In genomic region chr10:8042032-8042863, GRCh38 we compare ENCODE assay signal across 16 cellular contexts. TPM values are rescaled to one million over a fixed set of nuclear protein-coding genes. Genes with fewer than 3 reads are reported as not detected.
A peak's percentile ranks its signal among the peaks of the same experiment; 100 is the strongest.
DNase-seq lines count a peak whose midpoint lies in the region; ATAC-seq and TF ChIP-seq lines count a peak whose summit lies in the region.
"Had no signal": no experiment of that assay in that cellular context is flagged by ENCODE, and none has a peak within 500 bp of the region (broad histone marks: within the 10 kb centered on the region; RNA-seq: fewer than 3 reads in every experiment).

No MANE protein-coding gene starts in this region.

- H4K91ac ChIP-seq in neuronal stem cell (ENCODE audit: low read depth, low read length, poor library complexity): no peak overlapping the region

- no peaks in the 10 kb centered on the region for H3K79me1 ChIP-seq in neuronal stem cell (ENCODE audit: low read depth, low read length)

- no peak overlapping the region for H2AK5ac ChIP-seq in neuronal stem cell (ENCODE audit: low read depth, low read length)

- no peaks in the 10 kb centered on the region for H3K9me3 Mint-ChIP-seq in activated CD4-positive, alpha-beta T cell treated with anti-CD3 and anti-CD28 coated beads for 36 hours (ENCODE audit: low read depth)
- H3K9me3 Mint-ChIP-seq in GM23338 (peaks cover 3% of the 10 kb centered on the region; the same call in 1 of the 3 replicates), endodermal cell (no peaks in the 10 kb centered on the region)

- no peaks in the 10 kb centered on the region for H3K9me2 ChIP-seq in GM23338 (ENCODE audit: insufficient read depth)

- POLR2A ChIA-PET in activated CD4-positive, alpha-beta T cell treated with anti-CD3 and anti-CD28 coated beads for 36 hours (lab: Charles Lee): no interaction called here

- peaks cover 65% of the 10 kb centered on the region for H3K4me1 Mint-ChIP-seq in activated CD4-positive, alpha-beta T cell treated with anti-CD3 and anti-CD28 coated beads for 36 hours
- H3K4me1 Mint-ChIP-seq in GM23338 (peaks cover 76% of the 10 kb centered on the region), endodermal cell (peaks cover 65% of the 10 kb centered on the region)

- H3K79me2 ChIP-seq in GM23338 (replicated peaks; ENCODE audit: insufficient read depth): no peaks in the 10 kb centered on the region

- H3K23ac ChIP-seq in neuronal stem cell (ENCODE audit: low read depth, low read length, poor library complexity): no peak overlapping the region

- intact Hi-C loops in activated CD4-positive, alpha-beta T cell treated with anti-CD3 and anti-CD28 coated beads for 36 hours (cut with DNase I, micrococcal nuclease): no loop called here

- no peak overlapping the region for H2BK15ac ChIP-seq in neuronal stem cell (ENCODE audit: low read length)

- H3K36me3 ChIP-seq in GM23338 (ENCODE audit: insufficient read depth) (no peaks in the 10 kb centered on the region), endodermal cell (ENCODE audit: control insufficient read depth, insufficient read depth, low read length) (no peaks in the 10 kb centered on the region), neuronal stem cell (replicated peaks in 1 of 2; ENCODE audit: control insufficient read depth in 2 of 2, insufficient read depth in 2 of 2, low read length in 2 of 2) (no peaks in the 10 kb centered on the region)
- H3K36me3 ChIP-seq: gastrocnemius medialis, prostate gland, SJSA1, suprapubic skin had no signal

- H3K4me2 ChIP-seq in GM23338: peak overlapping the region; percentile 87
- H3K4me2 ChIP-seq in neuronal stem cell (ENCODE audit: insufficient read depth, low read length, poor library complexity, severe bottlenecking): no peak overlapping the region

- H3K36me3 Mint-ChIP-seq in activated CD4-positive, alpha-beta T cell treated with anti-CD3 and anti-CD28 coated beads for 36 hours (ENCODE audit: low read depth): no peaks in the 10 kb centered on the region
- H3K36me3 Mint-ChIP-seq in GM23338 (ENCODE audit: low read depth) (no peaks in the 10 kb centered on the region; the same call in 2 of the 3 replicates), endodermal cell (ENCODE audit: low read depth) (no peaks in the 10 kb centered on the region)

- no peak overlapping the region for H2BK120ac ChIP-seq in neuronal stem cell (ENCODE audit: low read depth, low read length)

- no peak for ATAC-seq in activated CD4-positive, alpha-beta T cell treated with anti-CD3 and anti-CD28 coated beads for 36 hours
- ATAC-seq in GM23338: no peak
- ATAC-seq in GM21717 (IDR thresholded peaks at IDR 0.05; ENCODE audit: unreplicated experiment): no peak
- ATAC-seq in GM19328 (IDR thresholded peaks at IDR 0.05; ENCODE audit: unreplicated experiment): no peak
- ATAC-seq: gastrocnemius medialis had no signal

- no peak overlapping the region for H3K27ac Mint-ChIP-seq in activated CD4-positive, alpha-beta T cell treated with anti-CD3 and anti-CD28 coated beads for 36 hours
- no peak overlapping the region for H3K27ac Mint-ChIP-seq in GM23338
- no peak overlapping the region for H3K27ac Mint-ChIP-seq in endodermal cell

- no peak for TF ChIP-seq CTCF in GM23338 (conservative IDR thresholded peaks at IDR 0.05; ENCODE audit: low read depth in 2 of 2)
- TF ChIP-seq CTCF in endodermal cell (conservative IDR thresholded peaks at IDR 0.05): no peak

- H3K4me3 Mint-ChIP-seq in activated CD4-positive, alpha-beta T cell treated with anti-CD3 and anti-CD28 coated beads for 36 hours: no peak overlapping the region
- H3K4me3 Mint-ChIP-seq in GM23338: peak overlapping the region; percentile 64; the same call in 2 of the 3 replicates
- H3K4me3 Mint-ChIP-seq in endodermal cell: peak overlapping the region; percentile 27

- H3K27me3 ChIP-seq in GM23338 (ENCODE audit: insufficient read depth) (peaks cover 100% of the 10 kb centered on the region), endodermal cell (ENCODE audit: control insufficient read depth, insufficient read depth, low read length, poor library complexity, severe bottlenecking) (peaks cover 100% of the 10 kb centered on the region), neuronal stem cell (ENCODE audit: control insufficient read depth in 3 of 3, insufficient read depth in 3 of 3, low read depth in 1 of 3, low read length in 3 of 3) (peaks cover 59 to 100% (median 99%) of the 10 kb centered on the region in 3 experiments)

- H2AFZ ChIP-seq in GM23338 (no peak overlapping the region), neuronal stem cell (ENCODE audit: low read length) (no peak overlapping the region)

- peak overlapping the region; percentile 49 for H3K14ac ChIP-seq in neuronal stem cell (ENCODE audit: low read length)

- CTCF ChIA-PET in activated CD4-positive, alpha-beta T cell treated with anti-CD3 and anti-CD28 coated beads for 36 hours (lab: Charles Lee): interaction anchor here (0.6 to 1.0 kb wide), 4 partner anchors 8 to 445 kb away, joined by 3 read pairs; no protein-coding TSS in a partner anchor

- no peaks in the 10 kb centered on the region for H3K9me3 ChIP-seq in endodermal cell (ENCODE audit: control insufficient read depth, low read length)
- peaks cover 0 to 3% of the 10 kb centered on the region in 2 donors for H3K9me3 ChIP-seq in neuronal stem cell (replicated peaks in 1 of 2; ENCODE audit: control insufficient read depth in 2 of 2, insufficient read depth in 1 of 2, low read depth in 1 of 2, low read length in 2 of 2)
- H3K9me3 ChIP-seq: gastrocnemius medialis, prostate gland, suprapubic skin had no signal

- H4K8ac ChIP-seq in neuronal stem cell (ENCODE audit: low read depth, low read length): no peak overlapping the region

- H3K27me3 Mint-ChIP-seq in activated CD4-positive, alpha-beta T cell treated with anti-CD3 and anti-CD28 coated beads for 36 hours: peaks cover 97% of the 10 kb centered on the region
- H3K27me3 Mint-ChIP-seq in GM23338 (ENCODE audit: insufficient read depth, low read depth, poor library complexity) (peaks cover 100% of the 10 kb centered on the region), endodermal cell (ENCODE audit: insufficient read depth) (peaks cover 100% of the 10 kb centered on the region)

- H3K4ac ChIP-seq in neuronal stem cell (ENCODE audit: low read length): no peak overlapping the region

- H4K20me1 ChIP-seq in GM23338 (replicated peaks; ENCODE audit: insufficient read depth): peaks cover 39% of the 10 kb centered on the region

- H2BK5ac ChIP-seq in neuronal stem cell (ENCODE audit: low read length): no peak overlapping the region

- peak; percentile 17 for DNase-seq in activated CD4-positive, alpha-beta T cell treated with anti-CD3 and anti-CD28 coated beads for 36 hours
- DNase-seq in activated CD4-positive, alpha-beta T cell treated with anti-CD3 and anti-CD28 coated beads for 4 hours: no peak
- peak; percentile 35 for DNase-seq in GM23338 (ENCODE audit: low spot score)
- DNase-seq in endodermal cell: peak; percentile 55
- DNase-seq in neuronal stem cell (ENCODE audit: low spot score): no peak
- DNase-seq in T1000 (lab: John Stamatoyannopoulos, UW): no peak
- DNase-seq: activated CD8-positive, alpha-beta memory T cell treated with anti-CD3 and anti-CD28 coated beads, Interleukin-2, amount 50 U/mL, for 4 hours; gastrocnemius medialis; NCI-H1930; NCI-H510A treated with DMSO at 0.1 percent for 48 hours had no signal

- H3K4me1 ChIP-seq in GM23338 (ENCODE audit: insufficient read depth) (peaks cover 83% of the 10 kb centered on the region), endodermal cell (ENCODE audit: control insufficient read depth, insufficient read depth, low read length) (peaks cover 16% of the 10 kb centered on the region), neuronal stem cell (ENCODE audit: control insufficient read depth in 2 of 2, insufficient read depth in 1 of 2, low read depth in 1 of 2, low read length in 2 of 2) (peaks cover 0 to 6% of the 10 kb centered on the region in 2 donors)
- H3K4me1 ChIP-seq: prostate gland, SJSA1 had no signal

- H3K9ac ChIP-seq in endodermal cell (ENCODE audit: extremely low read depth, low read length, poor library complexity, severe bottlenecking): no peak overlapping the region
- H3K9ac ChIP-seq in neuronal stem cell (ENCODE audit: low read depth, low read length, poor library complexity): no peak overlapping the region

- 0 to 5% methylated on average over 6 to 18 of the region's 18 CpGs for WGBS in endodermal cell (ENCODE audit: insufficient coverage in 1 of 2, insufficient read length in 1 of 2), 2 experiments
- no CpG with 5 or more reads among the region's 18 CpGs for WGBS in neuronal stem cell (ENCODE audit: extremely low coverage in 2 of 2, insufficient read length in 2 of 2, insufficient replicate concordance in 1 of 2), 2 donors

- H2BK12ac ChIP-seq in neuronal stem cell (ENCODE audit: low read length): no peak overlapping the region

- peak overlapping the region; percentile 56 for H3K4me3 ChIP-seq in GM23338
- no peak overlapping the region for H3K4me3 ChIP-seq in endodermal cell (ENCODE audit: low read length)
- H3K4me3 ChIP-seq in neuronal stem cell (ENCODE audit: low read length in 2 of 2): no peak overlapping the region
- H3K4me3 ChIP-seq: gastrocnemius medialis, prostate gland, SJSA1, suprapubic skin had no signal

- no peak overlapping the region for H3K27ac ChIP-seq in GM23338 (ENCODE audit: low read depth)
- H3K27ac ChIP-seq in endodermal cell (ENCODE audit: low read depth, low read length): no peak overlapping the region
- H3K27ac ChIP-seq in neuronal stem cell (replicated peaks; ENCODE audit: low read length): no peak overlapping the region
- H3K27ac ChIP-seq: gastrocnemius medialis, prostate gland, SJSA1, suprapubic skin had no signal

- H3K18ac ChIP-seq in neuronal stem cell (ENCODE audit: low read length): peak overlapping the region; percentile 30

- H3F3A ChIP-seq in GM23338 (replicated peaks; ENCODE audit: low read depth): peaks cover 34% of the 10 kb centered on the region

TF ChIP-seq in GM23338, 12 proteins besides CTCF, POLR2A, EP300 and RAD21 (continues in another document):
- TF ChIP-seq STAT1 (IDR thresholded peaks at IDR 0.05; ENCODE audit: unreplicated experiment) (no peak), ZNF114 (CRISPR knock-in tag; IDR thresholded peaks at IDR 0.05) (no peak)

RNA-seq across cellular contexts. Expression of gene GATA3, which starts 12.2 kb away (rescaled TPM):
- total RNA-seq in activated CD4-positive, alpha-beta T cell treated with anti-CD3 and anti-CD28 coated beads for 36 hours: 10 to 100 TPM; 23.5 to 30.2 TPM
- not detected in 2 replicates for total RNA-seq in GM23338 (2014; rRNA removed; shearing (Covaris generic))
- 0.23 and 0.33 TPM in 2 replicates for polyA plus RNA-seq in GM23338 (2016; fragmentation: Nextera tagmentation; extraction: Ambion mirVana)
- total RNA-seq in endodermal cell: 100 to 1,000 TPM in 1 of 2 donors, 10 to 100 TPM in 1; 51.3 to 103 TPM
- 6.0 TPM for polyA plus RNA-seq in endodermal cell (2013, experiment 1 of 2)
- polyA plus RNA-seq in endodermal cell (2013, experiment 2 of 2): 6.7 TPM
- 0.33 TPM for polyA plus RNA-seq in neuronal stem cell (2013, experiment 1 of 2)
- 0.40 TPM for polyA plus RNA-seq in neuronal stem cell (2013, experiment 2 of 2)
- total RNA-seq: OCI-LY7, SJSA1 had no signal

Comparison
In these comparisons a context has a peak if more than half of its experiments do, and no peak if none do; other contexts are left out.
1. DNase-seq: peak in activated CD4-positive, alpha-beta T cell treated with anti-CD3 and anti-CD28 coated beads for 36 hours (single experiment), GM23338 (single experiment) and endodermal cell (single experiment); none in activated CD4-positive, alpha-beta T cell treated with anti-CD3 and anti-CD28 coated beads for 4 hours (0 of 2), neuronal stem cell (single experiment) and T1000 (single experiment).
2. RNA of gene GATA3, which starts 12.2 kb away (total RNA-seq): 51.3 to 103 TPM in endodermal cell and 23.5 to 30.2 TPM in activated CD4-positive, alpha-beta T cell treated with anti-CD3 and anti-CD28 coated beads for 36 hours; not detected in GM23338; every median in the first group is over 10 times any median in the second.